10 cellular contexts compared by ENCODE assay signal in the genomic region with DNA sequence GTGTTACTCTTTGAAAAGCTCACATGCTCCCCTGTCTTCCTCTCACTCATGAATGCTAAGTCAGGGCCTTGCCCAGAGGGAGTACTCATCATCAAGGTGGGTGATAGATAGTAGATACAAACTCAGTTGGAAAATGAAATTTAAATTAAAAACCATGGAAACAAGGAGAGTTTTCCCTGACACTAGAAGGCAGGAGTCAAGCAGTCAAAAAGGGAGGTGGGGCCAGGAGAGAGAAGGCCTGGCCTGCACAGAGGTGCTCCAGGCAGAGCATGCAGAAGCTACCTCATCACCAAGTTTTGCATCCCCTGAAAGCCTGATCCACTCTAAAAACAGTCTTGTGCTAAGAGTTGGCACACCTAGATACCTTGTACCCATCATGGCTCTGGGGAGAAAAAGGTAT.
DNase-seq lines count a peak whose midpoint lies in the region; ATAC-seq and TF ChIP-seq lines count a peak whose summit lies in the region.
"Had no signal": no experiment of that assay in that cellular context is flagged by ENCODE, and none has a peak within 500 bp of the region (broad histone marks: within the 10 kb centered on the region; RNA-seq: fewer than 3 reads in every experiment).

No MANE protein-coding gene starts in this region.

- H3K27me3 ChIP-seq in liver (ENCODE audit: control insufficient read depth in 4 of 4, insufficient read depth in 4 of 4, low read length in 3 of 4): no peaks in the 10 kb centered on the region

- peak; percentile 12 for TF ChIP-seq CTCF in astrocyte of the spinal cord (IDR thresholded peaks at IDR 0.05; ENCODE audit: low read depth, low read length)
- TF ChIP-seq CTCF in liver (IDR thresholded peaks at IDR 0.05; ENCODE audit: low read depth, low read length, missing input control): peak; percentile 41

- H3K4me3 ChIP-seq in astrocyte of the spinal cord (ENCODE audit: low read depth, low read length): no peak overlapping the region
- no peak overlapping the region for H3K4me3 ChIP-seq in liver (ENCODE audit: low read depth in 1 of 3, low read length in 3 of 3)

- H3K9me3 ChIP-seq in liver (ENCODE audit: control insufficient read depth in 4 of 4, low read length in 3 of 4): no peaks in the 10 kb centered on the region

- TF ChIP-seq RAD21 in liver (IDR thresholded peaks at IDR 0.05): peak; percentile 76 to 79

- in situ Hi-C loops in astrocyte of the spinal cord (cut with HindIII; ENCODE audit: low sequenced_read_pairs): no loop called here

- DNase-seq in Daoy (ENCODE audit: low read depth) (peak; percentile 16), HT1080 (ENCODE audit: low read depth) (peak; percentile 24), astrocyte of the spinal cord (ENCODE audit: low read depth, low spot score) (no peak), T-helper 9 cell (no peak)
- no peak for DNase-seq in stimulated activated CD4-positive, alpha-beta T cell treated with anti-CD3 and anti-CD28 coated beads, Interleukin-4, amount 100 ng/mL, for 24 hours
- DNase-seq in activated CD4-positive, CD25-positive, alpha-beta regulatory T cell treated with anti-CD3 and anti-CD28 coated beads, Interleukin-2, amount 50 U/mL, for 72 hours: no peak
- DNase-seq: aorta, Right ventricle myocardium superior had no signal

- no peak overlapping the region for H3K27ac ChIP-seq in liver (ENCODE audit: low read depth in 1 of 2, low read length in 2 of 2)

- peaks cover 0 to 10% (median 4%) of the 10 kb centered on the region in 4 donors for H3K4me1 ChIP-seq in liver (ENCODE audit: control insufficient read depth in 4 of 4, insufficient read depth in 4 of 4, low read length in 3 of 4)

- ATAC-seq in GM21737 (IDR thresholded peaks at IDR 0.05; ENCODE audit: unreplicated experiment): no peak

- no peaks in the 10 kb centered on the region for H3K36me3 ChIP-seq in liver (ENCODE audit: control insufficient read depth in 4 of 4, insufficient read depth in 3 of 4, low read depth in 1 of 4, low read length in 3 of 4)

- no peak overlapping the region for H3K9ac ChIP-seq in liver (ENCODE audit: low read depth in 1 of 2, low read length in 2 of 2)

TF ChIP-seq in liver, 16 proteins besides CTCF, POLR2A, EP300 and RAD21:
- no peak for TF ChIP-seq FOXA2 (IDR thresholded peaks at IDR 0.05)
- TF ChIP-seq SP1 (IDR thresholded peaks at IDR 0.05): no peak
- no peak for TF ChIP-seq HNF4A (conservative IDR thresholded peaks at IDR 0.05)
- no peak for TF ChIP-seq HNF4G (IDR thresholded peaks at IDR 0.05)
- TF ChIP-seq NR2F2 (IDR thresholded peaks at IDR 0.05): no peak
- TF ChIP-seq FOXA1 (IDR thresholded peaks at IDR 0.05): no peak
- no peak for TF ChIP-seq EGR1 (IDR thresholded peaks at IDR 0.05; ENCODE audit: low read depth in 2 of 2)
- TF ChIP-seq, protein P1, sequence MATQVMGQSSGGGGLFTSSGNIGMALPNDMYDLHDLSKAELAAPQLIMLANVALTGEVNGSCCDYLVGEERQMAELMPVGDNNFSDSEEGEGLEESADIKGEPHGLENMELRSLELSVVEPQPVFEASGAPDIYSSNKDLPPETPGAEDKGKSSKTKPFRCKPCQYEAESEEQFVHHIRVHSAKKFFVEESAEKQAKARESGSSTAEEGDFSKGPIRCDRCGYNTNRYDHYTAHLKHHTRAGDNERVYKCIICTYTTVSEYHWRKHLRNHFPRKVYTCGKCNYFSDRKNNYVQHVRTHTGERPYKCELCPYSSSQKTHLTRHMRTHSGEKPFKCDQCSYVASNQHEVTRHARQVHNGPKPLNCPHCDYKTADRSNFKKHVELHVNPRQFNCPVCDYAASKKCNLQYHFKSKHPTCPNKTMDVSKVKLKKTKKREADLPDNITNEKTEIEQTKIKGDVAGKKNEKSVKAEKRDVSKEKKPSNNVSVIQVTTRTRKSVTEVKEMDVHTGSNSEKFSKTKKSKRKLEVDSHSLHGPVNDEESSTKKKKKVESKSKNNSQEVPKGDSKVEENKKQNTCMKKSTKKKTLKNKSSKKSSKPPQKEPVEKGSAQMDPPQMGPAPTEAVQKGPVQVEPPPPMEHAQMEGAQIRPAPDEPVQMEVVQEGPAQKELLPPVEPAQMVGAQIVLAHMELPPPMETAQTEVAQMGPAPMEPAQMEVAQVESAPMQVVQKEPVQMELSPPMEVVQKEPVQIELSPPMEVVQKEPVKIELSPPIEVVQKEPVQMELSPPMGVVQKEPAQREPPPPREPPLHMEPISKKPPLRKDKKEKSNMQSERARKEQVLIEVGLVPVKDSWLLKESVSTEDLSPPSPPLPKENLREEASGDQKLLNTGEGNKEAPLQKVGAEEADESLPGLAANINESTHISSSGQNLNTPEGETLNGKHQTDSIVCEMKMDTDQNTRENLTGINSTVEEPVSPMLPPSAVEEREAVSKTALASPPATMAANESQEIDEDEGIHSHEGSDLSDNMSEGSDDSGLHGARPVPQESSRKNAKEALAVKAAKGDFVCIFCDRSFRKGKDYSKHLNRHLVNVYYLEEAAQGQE (IDR thresholded peaks at IDR 0.05): no peak
- TF ChIP-seq TAF1 (conservative IDR thresholded peaks at IDR 0.05): no peak
- TF ChIP-seq YY1 (IDR thresholded peaks at IDR 0.05): no peak
- TF ChIP-seq, protein P2, sequence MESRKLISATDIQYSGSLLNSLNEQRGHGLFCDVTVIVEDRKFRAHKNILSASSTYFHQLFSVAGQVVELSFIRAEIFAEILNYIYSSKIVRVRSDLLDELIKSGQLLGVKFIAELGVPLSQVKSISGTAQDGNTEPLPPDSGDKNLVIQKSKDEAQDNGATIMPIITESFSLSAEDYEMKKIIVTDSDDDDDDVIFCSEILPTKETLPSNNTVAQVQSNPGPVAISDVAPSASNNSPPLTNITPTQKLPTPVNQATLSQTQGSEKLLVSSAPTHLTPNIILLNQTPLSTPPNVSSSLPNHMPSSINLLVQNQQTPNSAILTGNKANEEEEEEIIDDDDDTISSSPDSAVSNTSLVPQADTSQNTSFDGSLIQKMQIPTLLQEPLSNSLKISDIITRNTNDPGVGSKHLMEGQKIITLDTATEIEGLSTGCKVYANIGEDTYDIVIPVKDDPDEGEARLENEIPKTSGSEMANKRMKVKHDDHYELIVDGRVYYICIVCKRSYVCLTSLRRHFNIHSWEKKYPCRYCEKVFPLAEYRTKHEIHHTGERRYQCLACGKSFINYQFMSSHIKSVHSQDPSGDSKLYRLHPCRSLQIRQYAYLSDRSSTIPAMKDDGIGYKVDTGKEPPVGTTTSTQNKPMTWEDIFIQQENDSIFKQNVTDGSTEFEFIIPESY (IDR thresholded peaks at IDR 0.05): no peak
- TF ChIP-seq RXRA (IDR thresholded peaks at IDR 0.05): no peak

Comparison
In these comparisons a context has a peak if more than half of its experiments do, and no peak if none do; other contexts are left out.
1. DNase-seq: peak in Daoy (single experiment) and HT1080 (single experiment); none in astrocyte of the spinal cord (single experiment), stimulated activated CD4-positive, alpha-beta T cell treated with anti-CD3 and anti-CD28 coated beads, Interleukin-4, amount 100 ng/mL, for 24 hours (single experiment), activated CD4-positive, CD25-positive, alpha-beta regulatory T cell treated with anti-CD3 and anti-CD28 coated beads, Interleukin-2, amount 50 U/mL, for 72 hours (single experiment) and T-helper 9 cell (single experiment).